In genomic region chr6:134342211-134342610, GRCh38 we compare ENCODE assay signal across 21 cellular contexts. TPM values are rescaled to one million over a fixed set of nuclear protein-coding genes. Genes with fewer than 3 reads are reported as not detected.
DNase-seq lines count a peak whose midpoint lies in the region; TF ChIP-seq lines count a peak whose summit lies in the region.
"Had no signal": no experiment of that assay in that cellular context is flagged by ENCODE, and none has a peak within 500 bp of the region (broad histone marks: within the 10 kb centered on the region; RNA-seq: fewer than 3 reads in every experiment).

No MANE protein-coding gene starts in this region.

- no peaks in the 10 kb centered on the region for H3K27me3 ChIP-seq in BLaER1 treated with 17β-estradiol and CSF1 and Interleukin-3, amounts not matched to agents 10 nM and 100 nM
- H3K27me3 ChIP-seq in left ventricle myocardium inferior (ENCODE audit: low read depth) = no peaks in the 10 kb centered on the region
- no peaks in the 10 kb centered on the region for H3K27me3 ChIP-seq in spleen (replicated peaks in 1 of 7)
- H3K27me3 ChIP-seq: SJSA1 had no signal

- TF ChIP-seq CTCF in fibroblast of the aortic adventitia (IDR thresholded peaks at IDR 0.05; ENCODE audit: insufficient read depth, low read length) = no peak
- TF ChIP-seq CTCF in left ventricle myocardium inferior (IDR thresholded peaks at IDR 0.05; ENCODE audit: borderline replicate concordance) = no peak
- no peak for TF ChIP-seq CTCF in spleen (IDR thresholded peaks at IDR 0.05 in 8 of 11, conservative IDR thresholded peaks at IDR 0.05 in 3 of 11)

- intact Hi-C loops in left ventricle myocardium inferior (cut with micrococcal nuclease) = no loop called here
- intact Hi-C loops in spleen (cut with DNase I; ENCODE audit: low total_unique reads) = no loop called here

- H3K36me3 ChIP-seq in BLaER1 treated with 17β-estradiol and CSF1 and Interleukin-3, amounts not matched to agents 10 nM and 100 nM = no peaks in the 10 kb centered on the region
- no peaks in the 10 kb centered on the region for H3K36me3 ChIP-seq in left ventricle myocardium inferior
- no peaks in the 10 kb centered on the region for H3K36me3 ChIP-seq in spleen
- H3K36me3 ChIP-seq: SJSA1 had no signal

- peaks cover 23 to 74% (median 55%) of the 10 kb centered on the region in 10 experiments for H3K4me1 ChIP-seq in BLaER1 treated with 17β-estradiol and CSF1 and Interleukin-3, amounts not matched to agents 10 nM and 100 nM
- peaks cover 41% of the 10 kb centered on the region for H3K4me1 ChIP-seq in left ventricle myocardium inferior
- peaks cover 0 to 57% (median 25%) of the 10 kb centered on the region in 6 donors for H3K4me1 ChIP-seq in spleen
- H3K4me1 ChIP-seq: SJSA1 had no signal

- H3K4me2 ChIP-seq in BLaER1 treated with 17β-estradiol and CSF1 and Interleukin-3, amounts not matched to agents 10 nM and 100 nM = peak overlapping the region in 7 of 11 experiments; percentile 16 to 75 (median 28); a peak in 9 of 22 replicates
- H3K4me2 ChIP-seq: KMS-11 had no signal

- peak overlapping the region in 5 of 11 experiments; percentile 22 to 75 (median 70); a peak in 5 of 22 replicates for H3K27ac ChIP-seq in BLaER1 treated with 17β-estradiol and CSF1 and Interleukin-3, amounts not matched to agents 10 nM and 100 nM
- H3K27ac ChIP-seq in left ventricle myocardium inferior (replicated peaks) (peak overlapping the region; percentile 91), spleen (peak overlapping the region in 6 of 8 donors; percentile 35 to 69 (median 58))
- H3K27ac ChIP-seq: 22Rv1, KMS-11, SJSA1 had no signal

- H4K20me1 ChIP-seq in BLaER1 treated with 17β-estradiol and CSF1 and Interleukin-3, amounts not matched to agents 10 nM and 100 nM = no peaks in the 10 kb centered on the region

- 68 to 89% (median 73%) methylated on average over 6 of the region's 6 CpGs for WGBS in spleen, 5 donors

- H3K9me3 ChIP-seq in BLaER1 treated with 17β-estradiol and CSF1 and Interleukin-3, amounts not matched to agents 10 nM and 100 nM (replicated peaks in 1 of 11) = peaks cover 0 to 24% (median 0%) of the 10 kb centered on the region in 11 experiments; a peak in 10 of 22 replicates
- no peaks in the 10 kb centered on the region for H3K9me3 ChIP-seq in left ventricle myocardium inferior (replicated peaks)
- no peaks in the 10 kb centered on the region for H3K9me3 ChIP-seq in spleen
- H3K9me3 ChIP-seq: SJSA1 had no signal

- H3K9ac ChIP-seq in BLaER1 treated with 17β-estradiol and CSF1 and Interleukin-3, amounts not matched to agents 10 nM and 100 nM = no peak overlapping the region
- H3K9ac ChIP-seq: KMS-11 had no signal

- no peak overlapping the region for H3K4me3 ChIP-seq in BLaER1 treated with 17β-estradiol and CSF1 and Interleukin-3, amounts not matched to agents 10 nM and 100 nM
- H3K4me3 ChIP-seq in fibroblast of the aortic adventitia (ENCODE audit: low read depth, low read length) (no peak overlapping the region), left ventricle myocardium inferior (peak overlapping the region; percentile 6), spleen (no peak overlapping the region)
- H3K4me3 ChIP-seq: SJSA1 had no signal

- no peak for TF ChIP-seq POLR2A in spleen (IDR thresholded peaks at IDR 0.05)

- DNase-seq in fibroblast of the aortic adventitia (ENCODE audit: low read depth) (peak; percentile 25), left ventricle myocardium inferior (peak; percentile 79), spleen (peak; percentile 81), SIG-M5 treated with dmso at 0.1 percent for 504 hours (lab: John Stamatoyannopoulos, UW; ENCODE audit: unreplicated experiment) (no peak)
- no peak for DNase-seq in activated naive CD4-positive, alpha-beta T cell treated with Interleukin-2 at 50 U/mL for 16 hours
- no peak for DNase-seq in stimulated activated CD4-positive, alpha-beta T cell treated with anti-CD3 and anti-CD28 coated beads, Interleukin-4, amount 100 ng/mL, for 4 hours
- no peak for DNase-seq in activated CD4-positive, alpha-beta T cell treated with anti-CD3 and anti-CD28 coated beads, Interleukin-2, amount 50 U/mL, for 48 hours
- DNase-seq: AML-193, DMS79, MV-4-11, NCI-H1417, NCI-H187, NCI-H2107, NCI-H226, NCI-H524, PC-3, RPMI8226 had no signal

RNA-seq across cellular contexts. Expression of gene SGK1, which starts 24.3 kb away (rescaled TPM):
- 63.2 and 871 TPM in 2 replicates for total RNA-seq in fibroblast of the aortic adventitia (ENCODE audit: low replicate concordance)
- total RNA-seq in left ventricle myocardium inferior = 25.8 TPM
- total RNA-seq in spleen = 10 to 100 TPM; 41.1 to 80.1 (median 53.3) TPM
- polyA plus RNA-seq in spleen = 10 to 100 TPM; 12.3 to 46.1 (median 26.5) TPM

Comparison
In these comparisons a context has a peak if more than half of its experiments do, and no peak if none do; other contexts are left out.
1. DNase-seq: peak in fibroblast of the aortic adventitia (single experiment), left ventricle myocardium inferior (single experiment) and spleen (single experiment); none in activated naive CD4-positive, alpha-beta T cell treated with Interleukin-2 at 50 U/mL for 16 hours (single experiment), SIG-M5 treated with dmso at 0.1 percent for 504 hours (single experiment), stimulated activated CD4-positive, alpha-beta T cell treated with anti-CD3 and anti-CD28 coated beads, Interleukin-4, amount 100 ng/mL, for 4 hours (0 of 2) and activated CD4-positive, alpha-beta T cell treated with anti-CD3 and anti-CD28 coated beads, Interleukin-2, amount 50 U/mL, for 48 hours (0 of 2).